In genomic region chr2:10903861-10904210, GRCh38 we compare ENCODE assay signal across 17 cellular contexts. TPM values are rescaled to one million over a fixed set of nuclear protein-coding genes. Genes with fewer than 3 reads are reported as not detected.
A peak's percentile ranks its signal among the peaks of the same experiment; 100 is the strongest.
DNase-seq lines count a peak whose midpoint lies in the region; ATAC-seq, FAIRE-seq and TF ChIP-seq lines count a peak whose summit lies in the region.
"Had no signal": no experiment of that assay in that cellular context is flagged by ENCODE, and none has a peak within 500 bp of the region (broad histone marks: within the 10 kb centered on the region; RNA-seq: fewer than 3 reads in every experiment).

No MANE protein-coding gene starts in this region.

- H3K9me3 ChIP-seq in HepG2 (ENCODE audit: low read length), result no peaks in the 10 kb centered on the region
- no peaks in the 10 kb centered on the region for H3K9me3 ChIP-seq in right lobe of liver
- H3K9me3 ChIP-seq in osteoblast (ENCODE audit: low read depth, low read length), result peaks cover 3% of the 10 kb centered on the region
- H3K9me3 ChIP-seq in mammary epithelial cell (replicated peaks; ENCODE audit: insufficient read depth, low read length), result no peaks in the 10 kb centered on the region
- H3K9me3 ChIP-seq: A549, Caco-2 had no signal

- H3K4me1 Mint-ChIP-seq in brain, result peaks cover 26% of the 10 kb centered on the region

- no TSS peak for BruUV-seq in HepG2 (replicated peaks; lab: Mats Ljungman, UMichigan)
- no TSS peak for BruUV-seq in mammary epithelial cell (replicated peaks; lab: Mats Ljungman, UMichigan)

- H3K4me2 ChIP-seq in HepG2 (ENCODE audit: low read depth, low read length) (no peak overlapping the region), osteoblast (ENCODE audit: insufficient read depth, low read length) (no peak overlapping the region), mammary epithelial cell (ENCODE audit: insufficient read depth, low read depth, low read length) (no peak overlapping the region)
- H3K4me2 ChIP-seq: A549 had no signal

- peaks cover 0 to 10% of the 10 kb centered on the region in 2 experiments; a peak in 1 of 5 replicates for H3K27me3 ChIP-seq in HepG2 (ENCODE audit: control insufficient read depth in 1 of 2, insufficient read depth in 2 of 2, low read length in 2 of 2)
- H3K27me3 ChIP-seq in right lobe of liver, result no peaks in the 10 kb centered on the region
- H3K27me3 ChIP-seq in osteoblast (ENCODE audit: insufficient read depth, low read length), result peaks cover 4% of the 10 kb centered on the region
- H3K27me3 ChIP-seq in mammary epithelial cell (ENCODE audit: insufficient read depth, low read length), result no peaks in the 10 kb centered on the region

- TF ChIP-seq POLR2A in HepG2 (IDR thresholded peaks at IDR 0.05; ENCODE audit: insufficient read depth in 1 of 2, low read depth in 2 of 2, low read length in 2 of 2) (no peak), right lobe of liver (IDR thresholded peaks at IDR 0.05) (no peak)

- H3K9ac ChIP-seq in HepG2 (ENCODE audit: insufficient read depth, low read depth, low read length), result no peak overlapping the region
- H3K9ac ChIP-seq in mammary epithelial cell (ENCODE audit: insufficient read depth, low read length), result no peak overlapping the region

- DNase-seq in HepG2 (ENCODE audit: low spot score) (no peak), right lobe of liver (no peak), NCI-H69 (lab: John Stamatoyannopoulos, UW) (peak; percentile 47), osteoblast (ENCODE audit: insufficient read length, low spot score, missing footprints) (peak; percentile 69), COLO668 (lab: John Stamatoyannopoulos, UW; ENCODE audit: unreplicated experiment) (no peak), mammary epithelial cell (no peak), NCI-H510A treated with DMSO at 0.1 percent for 48 hours (lab: John Stamatoyannopoulos, UW) (no peak)
- DNase-seq: Caco-2; CD8-positive, alpha-beta T cell; IMR-90 had no signal

- H3K4me1 ChIP-seq in HepG2 (ENCODE audit: insufficient read depth, low read length) (peaks cover 6% of the 10 kb centered on the region; the same call in 1 of the 2 replicates), right lobe of liver (no peaks in the 10 kb centered on the region), osteoblast (ENCODE audit: insufficient read depth, low read length) (no peaks in the 10 kb centered on the region), mammary epithelial cell (ENCODE audit: insufficient read depth, low read length) (peaks cover 25% of the 10 kb centered on the region)
- H3K4me1 ChIP-seq: Caco-2 had no signal

- TF ChIP-seq RAD21 in HepG2 (CRISPR knock-in tag; IDR thresholded peaks at IDR 0.05), result no peak

- peak overlapping the region in 4 of 5 experiments; percentile 19 to 66 (median 42) for H3K27ac Mint-ChIP-seq in brain
- H3K27ac Mint-ChIP-seq: CD14-positive monocyte; CD8-positive, alpha-beta T cell had no signal

- H3K9me3 Mint-ChIP-seq in brain, result peaks cover 5 to 16% (median 9%) of the 10 kb centered on the region in 5 experiments

- no peaks in the 10 kb centered on the region for H3K36me3 ChIP-seq in HepG2 (replicated peaks in 1 of 2; ENCODE audit: control insufficient read depth in 1 of 2, insufficient read depth in 2 of 2, low read length in 2 of 2)
- no peaks in the 10 kb centered on the region for H3K36me3 ChIP-seq in right lobe of liver
- H3K36me3 ChIP-seq in osteoblast (ENCODE audit: insufficient read depth, low read length), result no peaks in the 10 kb centered on the region
- no peaks in the 10 kb centered on the region for H3K36me3 ChIP-seq in mammary epithelial cell (ENCODE audit: insufficient read depth, low read length)

- in situ Hi-C loops in HepG2 (cut with HindIII; ENCODE audit: extremely low pct_ligation_motif_present, low pct_unique_long_range_greater_than_20kb) (loop anchor here (10.0 kb wide), 1 partner anchor 221 kb away; no protein-coding TSS in a partner anchor), mammary epithelial cell (cut with MboI; ENCODE audit: low sequenced_read_pairs in 2 of 2) (no loop called here)

- no peaks in the 10 kb centered on the region for H3K79me2 ChIP-seq in HepG2 (ENCODE audit: insufficient read depth, low read length)
- no peaks in the 10 kb centered on the region for H3K79me2 ChIP-seq in osteoblast (ENCODE audit: insufficient read depth, low read length)
- H3K79me2 ChIP-seq in mammary epithelial cell (ENCODE audit: insufficient read depth, low read length), result no peaks in the 10 kb centered on the region

- no peaks in the 10 kb centered on the region for H4K20me1 ChIP-seq in HepG2 (ENCODE audit: insufficient read depth, low read length)
- no peaks in the 10 kb centered on the region for H4K20me1 ChIP-seq in osteoblast (ENCODE audit: insufficient read depth, low read length)
- no peaks in the 10 kb centered on the region for H4K20me1 ChIP-seq in mammary epithelial cell (ENCODE audit: insufficient read depth, low read length)

- TF ChIP-seq EP300 in HepG2 (IDR thresholded peaks at IDR 0.05; ENCODE audit: low read depth in 2 of 2, low read length in 2 of 2) (no peak), HepG2 (CRISPR knock-in tag; IDR thresholded peaks at IDR 0.05; ENCODE audit: borderline replicate concordance) (no peak)

- FAIRE-seq in HepG2 (lab: Jason Lieb, UNC), result no peak
- FAIRE-seq: A549, H54 had no signal

- 75% methylated on average over 2 of the region's 2 CpGs for WGBS in HepG2 (ENCODE audit: low lambda C conversion rate)
- WGBS in right lobe of liver (ENCODE audit: insufficient coverage, low coverage, low lambda C conversion rate, missing lambda C conversion rate), result 82% methylated on average over 2 of the region's 2 CpGs
- 100% methylated on average over 1 of the region's 2 CpGs for WGBS in mammary epithelial cell (ENCODE audit: low coverage, missing lambda C conversion rate)

- CTCF ChIA-PET in HepG2 (lab: Yijun Ruan, JAX; ENCODE audit: low intra/inter-chr PET ratio, low total read pairs), result no interaction called here
- CTCF ChIA-PET in mammary epithelial cell (lab: Charles Lee; ENCODE audit: low non-redundant PET), result no interaction called here

- H2AFZ ChIP-seq in HepG2 (ENCODE audit: low read length), result no peak overlapping the region
- H2AFZ ChIP-seq in osteoblast (ENCODE audit: low read length), result no peak overlapping the region
- H2AFZ ChIP-seq in mammary epithelial cell (ENCODE audit: low read depth, low read length), result no peak overlapping the region

- H3K36me3 Mint-ChIP-seq in brain, result no peaks in the 10 kb centered on the region
- H3K36me3 Mint-ChIP-seq: CD14-positive monocyte; CD8-positive, alpha-beta T cell had no signal

- TF ChIP-seq CTCF in HepG2 (CRISPR knock-in tag; IDR thresholded peaks at IDR 0.05) (no peak), right lobe of liver (IDR thresholded peaks at IDR 0.05) (no peak), brain (conservative IDR thresholded peaks at IDR 0.05) (no peak), osteoblast (IDR thresholded peaks at IDR 0.05; ENCODE audit: extremely low read depth, low read depth, low read length) (no peak), mammary epithelial cell (conservative IDR thresholded peaks at IDR 0.05 in 1 of 2, IDR thresholded peaks at IDR 0.05 in 1 of 2; ENCODE audit: extremely low read depth in 1 of 2, insufficient read depth in 1 of 2, low read depth in 1 of 2, low read length in 2 of 2) (no peak)

- ATAC-seq in HepG2, result no peak
- ATAC-seq in right lobe of liver, result no peak
- ATAC-seq: A549; CD8-positive, alpha-beta T cell; HCT116 had no signal

- H3K27me3 Mint-ChIP-seq in brain, result peaks cover 13% of the 10 kb centered on the region

- no peak overlapping the region for H3K4me3 Mint-ChIP-seq in brain
- H3K4me3 Mint-ChIP-seq: CD14-positive monocyte; CD8-positive, alpha-beta T cell had no signal

- no peak overlapping the region for H3K27ac ChIP-seq in HepG2 (ENCODE audit: extremely low read length, insufficient read depth, low read length)
- no peak overlapping the region for H3K27ac ChIP-seq in right lobe of liver
- H3K27ac ChIP-seq in osteoblast (ENCODE audit: low read depth, low read length), result no peak overlapping the region
- no peak overlapping the region for H3K27ac ChIP-seq in mammary epithelial cell (ENCODE audit: insufficient read depth, low read depth, low read length)
- H3K27ac ChIP-seq: A549 had no signal

- POLR2A ChIA-PET in HepG2 (lab: Yijun Ruan, JAX), result no interaction called here

- intact Hi-C loops in HepG2 (cut with micrococcal nuclease; ENCODE audit: unreplicated experiment) (no loop called here), right lobe of liver (cut with DNase I) (no loop called here), mammary epithelial cell (cut with micrococcal nuclease) (no loop called here)

- H3K4me3 ChIP-seq in HepG2 (replicated peaks in 1 of 3; ENCODE audit: insufficient read depth in 1 of 3, low read depth in 2 of 3, low read length in 3 of 3) (no peak overlapping the region), right lobe of liver (no peak overlapping the region), osteoblast (ENCODE audit: insufficient read depth, low read length) (no peak overlapping the region), mammary epithelial cell (replicated peaks in 1 of 3; ENCODE audit: insufficient read depth in 1 of 3, low read depth in 2 of 3, low read length in 3 of 3) (no peak overlapping the region)
- H3K4me3 ChIP-seq: A549 had no signal

- dilution Hi-C loops in mammary epithelial cell (cut with HindIII; ENCODE audit: low sequenced_read_pairs), result loop anchor here (5.0 kb wide), 1 partner anchor 67 kb away; no protein-coding TSS in a partner anchor

RNA-seq across cellular contexts. Expression of gene KCNF1, which starts 7.9 kb away (rescaled TPM):
- 0.09 and 0.15 TPM in 2 replicates for total RNA-seq in HepG2 (2016; rRNA removed; fragmentation: Illumina TruSeq; extraction: Trizol)
- total RNA-seq in HepG2 (2016; cell fraction: cytosol; rRNA removed; fragmentation: Illumina TruSeq; extraction: Trizol; ENCODE audit: low read depth), result not detected in 2 replicates
- total RNA-seq in HepG2 (2016; cell fraction: insoluble cytoplasmic fraction; rRNA removed; fragmentation: Illumina TruSeq; extraction: Trizol), result 0.24 TPM in 1 of 2 replicates, not detected in the other
- 0.09 and 0.17 TPM in 2 replicates for total RNA-seq in HepG2 (2016; cell fraction: membrane; rRNA removed; fragmentation: Illumina TruSeq; extraction: Trizol)
- 0.22 TPM in 1 of 2 replicates, not detected in the other for total RNA-seq in HepG2 (2016; cell fraction: nucleus; rRNA removed; fragmentation: Illumina TruSeq; extraction: Trizol)
- 0.12 and 0.17 TPM in 2 replicates for polyA plus RNA-seq in HepG2 (2011; rRNA removed)
- polyA plus RNA-seq in HepG2 (2011; cell fraction: cytosol; rRNA removed), result 0.09 and 0.19 TPM in 2 replicates
- polyA plus RNA-seq in HepG2 (2011; cell fraction: nucleus; rRNA removed), result 0.14 and 0.16 TPM in 2 replicates
- polyA plus RNA-seq in HepG2 (2012), result 0.05 TPM in 1 of 2 replicates, not detected in the other
- 0.07 and 0.10 TPM in 2 replicates for polyA plus RNA-seq in HepG2 (2016; cell fraction: cytosol; fragmentation: Illumina TruSeq; extraction: Trizol; ENCODE audit: low read depth)
- polyA plus RNA-seq in HepG2 (2016; cell fraction: insoluble cytoplasmic fraction; fragmentation: Illumina TruSeq; extraction: Trizol; ENCODE audit: low read depth), result 0.13 TPM in 2 replicates
- polyA plus RNA-seq in HepG2 (2016; cell fraction: membrane; fragmentation: Illumina TruSeq; extraction: Trizol; ENCODE audit: low read depth), result 0.15 and 0.18 TPM in 2 replicates
- polyA plus RNA-seq in HepG2 (2016; cell fraction: nucleus; fragmentation: Illumina TruSeq; extraction: Trizol; ENCODE audit: insufficient read depth, low read depth), result 0.33 and 0.39 TPM in 2 replicates
- 0.18 TPM in 1 of 2 replicates, not detected in the other for polyA minus RNA-seq in HepG2 (2011; rRNA and poly(A)+ RNA removed; ENCODE audit: low replicate concordance)
- polyA minus RNA-seq in HepG2 (2011; cell fraction: cytosol; rRNA and poly(A)+ RNA removed), result 0.26 TPM in 1 of 2 replicates, not detected in the other
- not detected in 2 replicates for polyA minus RNA-seq in HepG2 (2011; cell fraction: nucleus; rRNA and poly(A)+ RNA removed)
- not detected for total RNA-seq in right lobe of liver
- polyA plus RNA-seq in brain (ENCODE audit: insufficient read depth, low read depth, low replicate concordance), result 18.1 TPM
- total RNA-seq in osteoblast, result under 0.01 TPM in 1 of 2 replicates, not detected in the other
- 1 to 10 TPM in 1 of 2 donors, under 1 TPM in 1; 0.54 to 2.5 TPM for total RNA-seq in mammary epithelial cell
- 0.26 TPM for polyA plus RNA-seq in mammary epithelial cell
- not detected for polyA minus RNA-seq in mammary epithelial cell
- total RNA-seq: CD8-positive, alpha-beta T cell; Daoy had no signal
- polyA plus RNA-seq: BJ, CD14-positive monocyte had no signal

Comparison
In these comparisons a context has a peak if more than half of its experiments do, and no peak if none do; other contexts are left out.
1. DNase-seq: peak in NCI-H69 (single experiment) and osteoblast (single experiment); none in HepG2 (single experiment), right lobe of liver (0 of 3), COLO668 (single experiment), mammary epithelial cell (single experiment) and NCI-H510A treated with DMSO at 0.1 percent for 48 hours (single experiment).